In the genomic region with DNA sequence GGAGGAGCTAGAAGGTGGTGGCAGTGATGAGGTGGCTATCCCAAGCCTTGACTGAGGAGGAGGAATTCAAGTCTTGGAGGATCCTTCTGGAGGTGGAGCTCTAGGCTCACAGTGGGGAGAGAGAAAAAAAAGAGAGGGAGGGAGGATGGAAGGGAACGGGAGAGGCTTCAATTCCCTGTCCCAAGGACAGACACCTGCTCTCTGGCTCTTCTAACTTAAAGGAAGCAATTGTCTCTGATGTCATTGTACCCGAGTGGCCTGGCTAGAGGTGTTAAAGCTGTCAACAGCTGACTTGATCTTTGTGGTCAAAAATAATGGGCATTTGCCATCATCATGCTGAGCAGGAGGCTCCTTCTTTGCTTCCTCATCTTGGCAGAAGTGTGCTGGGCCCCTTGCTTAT, we compare ENCODE assay signal across 15 cellular contexts. TPM values are rescaled to one million over a fixed set of nuclear protein-coding genes. Genes with fewer than 3 reads are reported as not detected.
A peak's percentile ranks its signal among the peaks of the same experiment; 100 is the strongest.
DNase-seq lines count a peak whose midpoint lies in the region; ATAC-seq and TF ChIP-seq lines count a peak whose summit lies in the region.
"Had no signal": no experiment of that assay in that cellular context is flagged by ENCODE, and none has a peak within 500 bp of the region (broad histone marks: within the 10 kb centered on the region; RNA-seq: fewer than 3 reads in every experiment).

No MANE protein-coding gene starts in this region.

- H3K9ac ChIP-seq in BLaER1 treated with 17β-estradiol and CSF1 and Interleukin-3, amounts not matched to agents 10 nM and 100 nM, result no peak overlapping the region
- H3K9ac ChIP-seq in mucosa of rectum (ENCODE audit: low read depth in 1 of 2, low read length in 2 of 2), result peak overlapping the region in 1 of 2 donors; percentile 2
- H3K9ac ChIP-seq: parathyroid adenoma had no signal

- no peaks in the 10 kb centered on the region for H3K9me3 ChIP-seq in BLaER1 treated with 17β-estradiol and CSF1 and Interleukin-3, amounts not matched to agents 10 nM and 100 nM (replicated peaks in 1 of 11)
- H3K9me3 ChIP-seq in mucosa of rectum (ENCODE audit: control insufficient read depth in 2 of 2, low read length in 2 of 2), result no peaks in the 10 kb centered on the region
- H3K9me3 ChIP-seq in OCI-LY7 (ENCODE audit: low read length), result no peaks in the 10 kb centered on the region

- ATAC-seq in WTC11 (peak; percentile 7; the same call in 1 of the 2 replicates), HG02763 (IDR thresholded peaks at IDR 0.05; ENCODE audit: unreplicated experiment) (no peak), HG02840 (IDR thresholded peaks at IDR 0.05; ENCODE audit: low FRiP score, unreplicated experiment) (no peak)

- CTCF ChIA-PET in WTC11 (lab: Charles Lee) (interaction anchor here (0.6 to 2.2 kb wide), 4 partner anchors 8 to 77 kb away, joined by 3 to 21 read pairs (median 5); no protein-coding TSS in a partner anchor), OCI-LY7 (lab: Charles Lee; ENCODE audit: unreplicated experiment) (no interaction called here)

- H4K20me1 ChIP-seq in BLaER1 treated with 17β-estradiol and CSF1 and Interleukin-3, amounts not matched to agents 10 nM and 100 nM, result peaks cover 0 to 75% (median 0%) of the 10 kb centered on the region in 11 experiments; a peak in 4 of 22 replicates
- no peaks in the 10 kb centered on the region for H4K20me1 ChIP-seq in OCI-LY7 (ENCODE audit: insufficient read depth, low read length)

- H3K4me1 Mint-ChIP-seq in WTC11, result peaks cover 49% of the 10 kb centered on the region
- H3K4me1 Mint-ChIP-seq in glutamatergic neuron (ENCODE audit: low read depth, unreplicated experiment), result peaks cover 22% of the 10 kb centered on the region

- POLR2A ChIA-PET in WTC11 (lab: Charles Lee), result interaction anchor here (0.7 kb wide), 1 partner anchor 21 kb away, joined by 3 read pairs; no protein-coding TSS in a partner anchor
- POLR2A ChIA-PET in OCI-LY7 (lab: Charles Lee), result interaction anchor here (0.6 to 1.2 kb wide), 8 partner anchors 13 to 317 kb away, joined by 3 to 8 read pairs (median 4); no protein-coding TSS in a partner anchor

- H3K4me2 ChIP-seq in BLaER1 treated with 17β-estradiol and CSF1 and Interleukin-3, amounts not matched to agents 10 nM and 100 nM, result peak overlapping the region; percentile 62 to 77 (median 65); a peak in 17 of 22 replicates
- no peak overlapping the region for H3K4me2 ChIP-seq in OCI-LY7 (ENCODE audit: low read length)

- DNase-seq in KBM-7, result peak; percentile 56
- no peak for DNase-seq in WTC11 (ENCODE audit: low spot score)
- no peak for DNase-seq in OCI-LY7 (ENCODE audit: low spot score)
- no peak for DNase-seq in glutamatergic neuron
- DNase-seq: activated CD8-positive, alpha-beta memory T cell treated with anti-CD3 and anti-CD28 coated beads for 24 hours; activated gamma-delta T cell treated with Interleukin-2 at 50 U/mL for 16 hours; endodermal cell; NCI-H146; NCI-H69; trophoblast cell had no signal

- H3K27ac ChIP-seq in BLaER1 treated with 17β-estradiol and CSF1 and Interleukin-3, amounts not matched to agents 10 nM and 100 nM, result no peak overlapping the region
- H3K27ac ChIP-seq in mucosa of rectum (ENCODE audit: low read depth in 2 of 2, low read length in 2 of 2) (peak overlapping the region; percentile 23 to 32), OCI-LY7 (ENCODE audit: low read depth, low read length, poor library complexity, severe bottlenecking) (no peak overlapping the region)
- H3K27ac ChIP-seq: parathyroid adenoma had no signal

- H3K9me3 Mint-ChIP-seq in WTC11 (no peaks in the 10 kb centered on the region), glutamatergic neuron (ENCODE audit: unreplicated experiment) (peaks cover 8% of the 10 kb centered on the region)
- H3K9me3 Mint-ChIP-seq: endodermal cell had no signal

- no peaks in the 10 kb centered on the region for H3K27me3 ChIP-seq in BLaER1 treated with 17β-estradiol and CSF1 and Interleukin-3, amounts not matched to agents 10 nM and 100 nM
- H3K27me3 ChIP-seq in mucosa of rectum (ENCODE audit: control insufficient read depth in 2 of 2, insufficient read depth in 2 of 2, low read length in 2 of 2), result no peaks in the 10 kb centered on the region

- no peaks in the 10 kb centered on the region; the same call in 1 of the 2 replicates for H3K79me2 ChIP-seq in OCI-LY7 (ENCODE audit: insufficient read depth, low read depth, low read length)

- H3K9me2 ChIP-seq in OCI-LY7 (ENCODE audit: insufficient read depth, low read length), result no peaks in the 10 kb centered on the region

- H3K4me3 ChIP-seq in BLaER1 treated with 17β-estradiol and CSF1 and Interleukin-3, amounts not matched to agents 10 nM and 100 nM, result no peak overlapping the region
- H3K4me3 ChIP-seq in mucosa of rectum (ENCODE audit: low read length in 2 of 2), result no peak overlapping the region
- no peak overlapping the region for H3K4me3 ChIP-seq in OCI-LY7 (ENCODE audit: low read depth, low read length, poor library complexity, severe bottlenecking)

- H3K36me3 Mint-ChIP-seq in WTC11, result no peaks in the 10 kb centered on the region
- no peaks in the 10 kb centered on the region for H3K36me3 Mint-ChIP-seq in glutamatergic neuron (ENCODE audit: unreplicated experiment)

- in situ Hi-C loops in KBM-7 (cut with MboI; ENCODE audit: low pct_unique_long_range_greater_than_20kb, low sequenced_read_pairs), result no loop called here

- H3K36me3 ChIP-seq in BLaER1 treated with 17β-estradiol and CSF1 and Interleukin-3, amounts not matched to agents 10 nM and 100 nM, result peaks cover 0 to 6% (median 0%) of the 10 kb centered on the region in 11 experiments; a peak in 1 of 22 replicates
- H3K36me3 ChIP-seq in mucosa of rectum (ENCODE audit: control insufficient read depth in 2 of 2, insufficient read depth in 2 of 2, low read length in 2 of 2) (no peaks in the 10 kb centered on the region), OCI-LY7 (ENCODE audit: insufficient read depth, low read length) (no peaks in the 10 kb centered on the region)

- BruUV-seq in OCI-LY7 (replicated peaks; lab: Mats Ljungman, UMichigan), result no TSS peak

- H2AFZ ChIP-seq in OCI-LY7 (ENCODE audit: low read length), result no peak overlapping the region
- H2AFZ ChIP-seq: parathyroid adenoma had no signal

- peaks cover 57 to 86% (median 67%) of the 10 kb centered on the region in 10 experiments for H3K4me1 ChIP-seq in BLaER1 treated with 17β-estradiol and CSF1 and Interleukin-3, amounts not matched to agents 10 nM and 100 nM
- peaks cover 23 to 37% of the 10 kb centered on the region in 2 donors for H3K4me1 ChIP-seq in mucosa of rectum (ENCODE audit: control insufficient read depth in 2 of 2, insufficient read depth in 2 of 2, low read length in 2 of 2)
- H3K4me1 ChIP-seq in OCI-LY7 (ENCODE audit: insufficient read depth, low read length, poor library complexity, severe bottlenecking), result peaks cover 48% of the 10 kb centered on the region

- H3K27ac Mint-ChIP-seq in WTC11, result no peak overlapping the region
- no peak overlapping the region for H3K27ac Mint-ChIP-seq in glutamatergic neuron (ENCODE audit: unreplicated experiment)
- H3K27ac Mint-ChIP-seq: endodermal cell had no signal

- intact Hi-C loops in OCI-LY7 (cut with micrococcal nuclease; ENCODE audit: unreplicated experiment), result loop anchor here (10.0 kb wide), 1 partner anchor 709 kb away; no protein-coding TSS in a partner anchor

- H3K4me3 Mint-ChIP-seq in WTC11 (no peak overlapping the region), glutamatergic neuron (ENCODE audit: unreplicated experiment) (no peak overlapping the region)
- H3K4me3 Mint-ChIP-seq: endodermal cell had no signal

- TF ChIP-seq CTCF in WTC11 (IDR thresholded peaks at IDR 0.05), result no peak
- no peak for TF ChIP-seq CTCF in OCI-LY7 (conservative IDR thresholded peaks at IDR 0.05; ENCODE audit: low read length)
- no peak for TF ChIP-seq CTCF in glutamatergic neuron (IDR thresholded peaks at IDR 0.05; ENCODE audit: partially characterized antibody, unreplicated experiment)

- H3K27me3 Mint-ChIP-seq in WTC11 (ENCODE audit: low read depth), result peaks cover 39% of the 10 kb centered on the region
- peaks cover 11% of the 10 kb centered on the region for H3K27me3 Mint-ChIP-seq in glutamatergic neuron (ENCODE audit: unreplicated experiment)

TF ChIP-seq in WTC11, 78 proteins besides CTCF, POLR2A, EP300 and RAD21:
- TF ChIP-seq JUN (CRISPR knock-in tag; IDR thresholded peaks at IDR 0.05) (no peak), SMAD4 (CRISPR knock-in tag; IDR thresholded peaks at IDR 0.05) (no peak), ZNF671 (CRISPR knock-in tag; IDR thresholded peaks at IDR 0.05) (no peak), CREM (CRISPR knock-in tag; IDR thresholded peaks at IDR 0.05) (no peak), ZNF263 (CRISPR knock-in tag; IDR thresholded peaks at IDR 0.05; ENCODE audit: low read depth) (no peak), TEAD1 (CRISPR knock-in tag; IDR thresholded peaks at IDR 0.05) (no peak), MYBL2 (CRISPR knock-in tag; IDR thresholded peaks at IDR 0.05) (no peak), PRRX2 (CRISPR knock-in tag; IDR thresholded peaks at IDR 0.05) (no peak), NR1H2 (CRISPR knock-in tag; IDR thresholded peaks at IDR 0.05) (no peak)
- TF ChIP-seq, protein P1, sequence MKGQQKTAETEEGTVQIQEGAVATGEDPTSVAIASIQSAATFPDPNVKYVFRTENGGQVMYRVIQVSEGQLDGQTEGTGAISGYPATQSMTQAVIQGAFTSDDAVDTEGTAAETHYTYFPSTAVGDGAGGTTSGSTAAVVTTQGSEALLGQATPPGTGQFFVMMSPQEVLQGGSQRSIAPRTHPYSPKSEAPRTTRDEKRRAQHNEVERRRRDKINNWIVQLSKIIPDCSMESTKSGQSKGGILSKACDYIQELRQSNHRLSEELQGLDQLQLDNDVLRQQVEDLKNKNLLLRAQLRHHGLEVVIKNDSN (CRISPR knock-in tag; IDR thresholded peaks at IDR 0.05), result no peak

RNA-seq across cellular contexts. Expression of a gene that starts 8.3 kb away (rescaled TPM):
- 16.6 to 23.9 TPM (median 21.6 TPM) in 3 replicates for total RNA-seq in WTC11 (2021)
- total RNA-seq in OCI-LY7 (2014; rRNA removed; shearing (Covaris generic)), result 8.4 and 11.7 TPM in 2 replicates
- total RNA-seq in OCI-LY7 (2022), result 18.1 and 22.3 TPM in 2 replicates
- total RNA-seq in glutamatergic neuron (ENCODE audit: unreplicated experiment), result 48.1 TPM

Comparison
In these comparisons a context has a peak if more than half of its experiments do, and no peak if none do; other contexts are left out.
1. H3K27ac ChIP-seq: peak in mucosa of rectum (2 of 2); none in BLaER1 treated with 17β-estradiol and CSF1 and Interleukin-3, amounts not matched to agents 10 nM and 100 nM (0 of 11) and OCI-LY7 (single experiment).